In the genomic region with DNA sequence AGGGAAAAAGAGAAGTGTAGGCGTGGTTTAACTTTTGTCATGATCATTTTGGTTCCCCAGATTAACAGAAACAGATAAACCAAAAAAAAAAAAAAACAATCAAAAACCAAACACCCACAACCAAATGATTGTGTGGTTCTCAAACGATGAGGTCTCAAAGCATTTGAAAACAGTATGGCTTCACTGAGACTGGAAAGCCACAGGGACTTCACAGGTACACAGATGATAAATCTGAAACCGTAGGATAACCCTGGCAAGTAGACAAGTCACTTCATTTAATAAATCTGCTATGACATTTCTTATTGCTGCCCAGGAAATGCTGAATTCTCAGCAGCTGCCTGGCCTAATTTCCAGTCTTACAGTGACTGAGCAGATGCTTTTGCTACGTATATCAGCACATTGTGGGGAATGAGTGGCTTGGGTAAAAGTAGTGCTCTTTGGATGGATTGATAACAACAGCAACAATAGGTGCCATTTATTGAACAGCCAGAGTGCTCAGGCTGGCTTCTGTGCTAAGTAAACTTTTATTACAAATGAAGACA, we compare ENCODE assay signal across 26 cellular contexts. TPM values are rescaled to one million over a fixed set of nuclear protein-coding genes. Genes with fewer than 3 reads are reported as not detected.
DNase-seq lines count a peak whose midpoint lies in the region; ATAC-seq and TF ChIP-seq lines count a peak whose summit lies in the region.
"Had no signal": no experiment of that assay in that cellular context is flagged by ENCODE, and none has a peak within 500 bp of the region (broad histone marks: within the 10 kb centered on the region; RNA-seq: fewer than 3 reads in every experiment).

No MANE protein-coding gene starts in this region.

- no peak overlapping the region for H2AFZ ChIP-seq in trophoblast cell (ENCODE audit: insufficient read depth, low read length, poor library complexity)

- H2AK5ac ChIP-seq in trophoblast cell (ENCODE audit: low read length), result no peak overlapping the region

- no peak for TF ChIP-seq POLR2A in upper lobe of left lung (IDR thresholded peaks at IDR 0.05)

- no peak for ATAC-seq in HG03571 (IDR thresholded peaks at IDR 0.05; ENCODE audit: unreplicated experiment)
- ATAC-seq in HG03045 (IDR thresholded peaks at IDR 0.05; ENCODE audit: unreplicated experiment), result no peak
- ATAC-seq in upper lobe of left lung (ENCODE audit: low FRiP score in 2 of 2), result no peak
- ATAC-seq: right cardiac atrium, upper lobe of right lung had no signal

- H3K4me3 ChIP-seq in trophoblast cell (ENCODE audit: low read depth, low read length), result no peak overlapping the region
- H3K4me3 ChIP-seq in upper lobe of left lung, result no peak overlapping the region
- H3K4me3 ChIP-seq: Peyer's patch, upper lobe of right lung had no signal

- peak overlapping the region; percentile 57 for H2BK120ac ChIP-seq in trophoblast cell (ENCODE audit: insufficient read depth, low read length, poor library complexity)

- H3K79me1 ChIP-seq in trophoblast cell (ENCODE audit: low read length), result peaks cover 1% of the 10 kb centered on the region

- TF ChIP-seq EP300 in upper lobe of left lung (IDR thresholded peaks at IDR 0.05), result peak in 1 of 4 donors; percentile 21

- H3K9ac ChIP-seq in trophoblast cell (ENCODE audit: low read length), result no peak overlapping the region

- H4K91ac ChIP-seq in trophoblast cell (ENCODE audit: low read depth, low read length), result no peak overlapping the region

- TF ChIP-seq CTCF in VCaP (conservative IDR thresholded peaks at IDR 0.05) (no peak), upper lobe of left lung (IDR thresholded peaks at IDR 0.05) (no peak)

- no peak overlapping the region for H2BK12ac ChIP-seq in trophoblast cell (ENCODE audit: low read length)

- H3K14ac ChIP-seq in trophoblast cell (ENCODE audit: low read length), result no peak overlapping the region

- H3K79me2 ChIP-seq in trophoblast cell (ENCODE audit: control insufficient read depth, insufficient read depth, low read length, poor library complexity), result peaks cover 5% of the 10 kb centered on the region

- no peak overlapping the region for H4K8ac ChIP-seq in trophoblast cell (ENCODE audit: low read depth, low read length)

- H3K23ac ChIP-seq in trophoblast cell (ENCODE audit: low read length), result no peak overlapping the region

- DNase-seq in NCI-H1417 (lab: John Stamatoyannopoulos, UW), result peak in 2 of 3 experiments; percentile 24 to 47
- no peak for DNase-seq in NCI-H1417 treated with DMSO at 0.1 percent for 48 hours (lab: John Stamatoyannopoulos, UW)
- peak; percentile 9 for DNase-seq in G401 (ENCODE audit: low spot score)
- no peak for DNase-seq in trophoblast cell
- DNase-seq in upper lobe of left lung, result no peak
- DNase-seq: 8988T; activated CD4-positive, alpha-beta T cell treated with anti-CD3 and anti-CD28 coated beads, Interleukin-2, amount 10 ng/mL, durations not matched to agents 7 days and 5 days; activated gamma-delta T cell treated with Interleukin-2 at 50 U/mL for 16 hours; activated T-cell treated with anti-CD3 and anti-CD28 coated beads, Interleukin-2, amount 50 U/mL, for 24 hours; central memory CD4-positive, alpha-beta T cell; GDM1; immature natural killer cell; IMR-90; mammary epithelial cell; MV-4-11; NCI-H146; NCI-H510A treated with DMSO at 0.1 percent for 48 hours; Peyer's patch; right cardiac atrium; SHP77; stimulated activated CD4-positive, alpha-beta T cell treated with anti-CD3 and anti-CD28 coated beads, Interleukin-1b, Interleukin-23, amount 100 ng/mL, for 48 hours; upper lobe of right lung had no signal

- no CpG with 5 or more reads among the region's 4 CpGs for whole genome bisulfite sequencing in trophoblast cell (ENCODE audit: extremely low coverage, insufficient coverage, insufficient read length)
- WGBS in upper lobe of left lung, 2 donors, result 41 to 63% methylated on average over 4 of the region's 4 CpGs

- in situ Hi-C loops in G401 (cut with HindIII; ENCODE audit: low sequenced_read_pairs), result no loop called here

- H3K4me1 ChIP-seq in trophoblast cell (ENCODE audit: control insufficient read depth in 1 of 2, insufficient read depth in 2 of 2, low read length in 2 of 2) (peaks cover 3 to 10% of the 10 kb centered on the region in 2 experiments), upper lobe of left lung (peaks cover 0 to 30% (median 0%) of the 10 kb centered on the region in 4 donors)
- H3K4me1 ChIP-seq: Peyer's patch, upper lobe of right lung had no signal

- H3K18ac ChIP-seq in trophoblast cell (ENCODE audit: low read length), result no peak overlapping the region

- no peak overlapping the region for H3K4ac ChIP-seq in trophoblast cell (ENCODE audit: low read depth, low read length)

- no peak overlapping the region for H4K12ac ChIP-seq in trophoblast cell (ENCODE audit: low read depth, low read length)

- no peaks in the 10 kb centered on the region for H3K27me3 ChIP-seq in trophoblast cell (ENCODE audit: insufficient read depth, low read length)
- no peaks in the 10 kb centered on the region for H3K27me3 ChIP-seq in upper lobe of left lung
- H3K27me3 ChIP-seq: Peyer's patch, upper lobe of right lung had no signal

- H3K9me3 ChIP-seq in trophoblast cell (ENCODE audit: insufficient read depth, low read depth, low read length), result no peaks in the 10 kb centered on the region
- H3K9me3 ChIP-seq in upper lobe of left lung, result no peaks in the 10 kb centered on the region
- H3K9me3 ChIP-seq: Peyer's patch, upper lobe of right lung had no signal

- H3K27ac ChIP-seq in VCaP (peak overlapping the region; percentile 29; the same call in 1 of the 2 replicates), trophoblast cell (ENCODE audit: low read depth, low read length) (peak overlapping the region; percentile 14), upper lobe of left lung (peak overlapping the region in 2 of 4 donors; percentile 5 to 34)
- H3K27ac ChIP-seq: C4-2B, Peyer's patch, upper lobe of right lung had no signal

- H3K4me2 ChIP-seq in trophoblast cell (ENCODE audit: low read length), result no peak overlapping the region

- H3K36me3 ChIP-seq in trophoblast cell (ENCODE audit: control insufficient read depth in 1 of 2, insufficient read depth in 2 of 2, low read length in 2 of 2), result no peaks in the 10 kb centered on the region
- no peaks in the 10 kb centered on the region for H3K36me3 ChIP-seq in upper lobe of left lung
- H3K36me3 ChIP-seq: Peyer's patch, upper lobe of right lung had no signal

- no peak overlapping the region for H2BK5ac ChIP-seq in trophoblast cell (ENCODE audit: low read depth, low read length, poor library complexity)

RNA-seq across cellular contexts. Expression of a gene that starts 6.1 kb away (rescaled TPM):
- total RNA-seq in G401 (2014; rRNA removed; shearing (Covaris generic)), result not detected in 2 replicates
- 17.8 and 18.7 TPM in 2 replicates for polyA plus RNA-seq in trophoblast cell (2013)
- total RNA-seq in upper lobe of left lung, result 10 to 100 TPM in 4 of 6 donors, 1 to 10 TPM in 2; 5.8 to 13.1 (median 11.3) TPM
- polyA plus RNA-seq: immature natural killer cell had no signal

Comparison
In these comparisons a context has a peak if more than half of its experiments do, and no peak if none do; other contexts are left out.
1. DNase-seq: peak in NCI-H1417 (2 of 3) and G401 (single experiment); none in NCI-H1417 treated with DMSO at 0.1 percent for 48 hours (single experiment), trophoblast cell (0 of 2) and upper lobe of left lung (0 of 2).